In the genomic region with DNA sequence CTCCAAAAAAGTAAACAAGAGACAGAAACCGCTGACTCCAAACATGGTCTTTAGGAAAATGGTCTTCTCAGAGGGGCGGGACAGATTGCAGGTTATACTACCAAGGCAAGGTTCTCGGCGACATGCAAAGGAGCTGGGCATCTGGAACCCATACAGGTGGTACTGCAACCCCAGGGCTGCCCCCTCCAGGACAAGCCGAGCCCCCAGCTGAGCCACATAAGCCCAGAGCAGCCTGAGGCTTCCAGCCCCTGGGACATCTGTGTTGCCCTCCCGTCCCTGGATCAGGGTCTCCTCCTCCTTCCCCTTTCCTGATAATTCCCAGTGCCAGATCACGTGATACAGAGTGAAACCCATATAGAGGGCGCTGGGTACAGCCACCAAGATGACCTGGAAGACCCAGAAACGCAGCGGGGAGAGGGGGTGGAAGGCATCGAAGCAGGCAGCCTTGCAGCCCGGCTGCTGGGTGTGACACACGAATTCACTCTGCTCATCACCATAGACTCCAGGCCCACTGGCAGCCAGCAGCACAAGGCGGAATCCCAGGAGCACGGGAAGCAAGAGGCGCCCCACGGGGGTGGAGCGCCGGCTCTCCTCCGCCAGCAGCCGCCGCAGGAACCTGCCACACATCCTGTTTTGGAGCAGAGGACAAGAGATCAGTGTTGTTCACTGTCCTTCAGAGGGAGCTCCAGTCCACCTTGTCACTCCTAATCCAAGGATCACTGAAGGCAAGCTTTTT, we compare ENCODE assay signal across 1 cellular context.
TF ChIP-seq lines count a peak whose summit lies in the region.

A gene with protein sequence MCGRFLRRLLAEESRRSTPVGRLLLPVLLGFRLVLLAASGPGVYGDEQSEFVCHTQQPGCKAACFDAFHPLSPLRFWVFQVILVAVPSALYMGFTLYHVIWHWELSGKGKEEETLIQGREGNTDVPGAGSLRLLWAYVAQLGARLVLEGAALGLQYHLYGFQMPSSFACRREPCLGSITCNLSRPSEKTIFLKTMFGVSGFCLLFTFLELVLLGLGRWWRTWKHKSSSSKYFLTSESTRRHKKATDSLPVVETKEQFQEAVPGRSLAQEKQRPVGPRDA (minus strand): TSS at position 627 of the 736 bp plus-strand sequence. CDS start 0 bp downstream, at position 627.

TF ChIP-seq in HepG2, 621 proteins besides CTCF, POLR2A, EP300 and RAD21 (continued from another document and continues in another):
- TF ChIP-seq, protein P1, sequence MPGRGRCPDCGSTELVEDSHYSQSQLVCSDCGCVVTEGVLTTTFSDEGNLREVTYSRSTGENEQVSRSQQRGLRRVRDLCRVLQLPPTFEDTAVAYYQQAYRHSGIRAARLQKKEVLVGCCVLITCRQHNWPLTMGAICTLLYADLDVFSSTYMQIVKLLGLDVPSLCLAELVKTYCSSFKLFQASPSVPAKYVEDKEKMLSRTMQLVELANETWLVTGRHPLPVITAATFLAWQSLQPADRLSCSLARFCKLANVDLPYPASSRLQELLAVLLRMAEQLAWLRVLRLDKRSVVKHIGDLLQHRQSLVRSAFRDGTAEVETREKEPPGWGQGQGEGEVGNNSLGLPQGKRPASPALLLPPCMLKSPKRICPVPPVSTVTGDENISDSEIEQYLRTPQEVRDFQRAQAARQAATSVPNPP (CRISPR knock-in tag; IDR thresholded peaks at IDR 0.05): no peak
- TF ChIP-seq RFX5 (IDR thresholded peaks at IDR 0.05; ENCODE audit: low read depth, low read length): no peak
- TF ChIP-seq, protein P2, sequence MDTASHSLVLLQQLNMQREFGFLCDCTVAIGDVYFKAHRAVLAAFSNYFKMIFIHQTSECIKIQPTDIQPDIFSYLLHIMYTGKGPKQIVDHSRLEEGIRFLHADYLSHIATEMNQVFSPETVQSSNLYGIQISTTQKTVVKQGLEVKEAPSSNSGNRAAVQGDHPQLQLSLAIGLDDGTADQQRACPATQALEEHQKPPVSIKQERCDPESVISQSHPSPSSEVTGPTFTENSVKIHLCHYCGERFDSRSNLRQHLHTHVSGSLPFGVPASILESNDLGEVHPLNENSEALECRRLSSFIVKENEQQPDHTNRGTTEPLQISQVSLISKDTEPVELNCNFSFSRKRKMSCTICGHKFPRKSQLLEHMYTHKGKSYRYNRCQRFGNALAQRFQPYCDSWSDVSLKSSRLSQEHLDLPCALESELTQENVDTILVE (CRISPR knock-in tag; IDR thresholded peaks at IDR 0.05): no peak
- no peak for TF ChIP-seq MTF2 (CRISPR knock-in tag; IDR thresholded peaks at IDR 0.05; ENCODE audit: borderline replicate concordance)
- TF ChIP-seq, protein P3, sequence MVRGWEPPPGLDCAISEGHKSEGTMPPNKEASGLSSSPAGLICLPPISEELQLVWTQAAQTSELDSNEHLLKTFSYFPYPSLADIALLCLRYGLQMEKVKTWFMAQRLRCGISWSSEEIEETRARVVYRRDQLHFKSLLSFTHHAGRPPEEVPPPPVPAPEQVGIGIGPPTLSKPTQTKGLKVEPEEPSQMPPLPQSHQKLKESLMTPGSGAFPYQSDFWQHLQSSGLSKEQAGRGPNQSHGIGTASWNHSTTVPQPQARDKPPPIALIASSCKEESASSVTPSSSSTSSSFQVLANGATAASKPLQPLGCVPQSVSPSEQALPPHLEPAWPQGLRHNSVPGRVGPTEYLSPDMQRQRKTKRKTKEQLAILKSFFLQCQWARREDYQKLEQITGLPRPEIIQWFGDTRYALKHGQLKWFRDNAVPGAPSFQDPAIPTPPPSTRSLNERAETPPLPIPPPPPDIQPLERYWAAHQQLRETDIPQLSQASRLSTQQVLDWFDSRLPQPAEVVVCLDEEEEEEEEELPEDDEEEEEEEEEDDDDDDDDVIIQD (CRISPR knock-in tag; IDR thresholded peaks at IDR 0.05; ENCODE audit: low read depth): no peak
- TF ChIP-seq, protein P4, sequence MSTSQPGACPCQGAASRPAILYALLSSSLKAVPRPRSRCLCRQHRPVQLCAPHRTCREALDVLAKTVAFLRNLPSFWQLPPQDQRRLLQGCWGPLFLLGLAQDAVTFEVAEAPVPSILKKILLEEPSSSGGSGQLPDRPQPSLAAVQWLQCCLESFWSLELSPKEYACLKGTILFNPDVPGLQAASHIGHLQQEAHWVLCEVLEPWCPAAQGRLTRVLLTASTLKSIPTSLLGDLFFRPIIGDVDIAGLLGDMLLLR (CRISPR knock-in tag; IDR thresholded peaks at IDR 0.05): no peak
- TF ChIP-seq CCDC6 (CRISPR knock-in tag; IDR thresholded peaks at IDR 0.05): no peak
- TF ChIP-seq, protein P5, sequence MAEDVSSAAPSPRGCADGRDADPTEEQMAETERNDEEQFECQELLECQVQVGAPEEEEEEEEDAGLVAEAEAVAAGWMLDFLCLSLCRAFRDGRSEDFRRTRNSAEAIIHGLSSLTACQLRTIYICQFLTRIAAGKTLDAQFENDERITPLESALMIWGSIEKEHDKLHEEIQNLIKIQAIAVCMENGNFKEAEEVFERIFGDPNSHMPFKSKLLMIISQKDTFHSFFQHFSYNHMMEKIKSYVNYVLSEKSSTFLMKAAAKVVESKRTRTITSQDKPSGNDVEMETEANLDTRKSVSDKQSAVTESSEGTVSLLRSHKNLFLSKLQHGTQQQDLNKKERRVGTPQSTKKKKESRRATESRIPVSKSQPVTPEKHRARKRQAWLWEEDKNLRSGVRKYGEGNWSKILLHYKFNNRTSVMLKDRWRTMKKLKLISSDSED (CRISPR knock-in tag; IDR thresholded peaks at IDR 0.05): no peak
- TF ChIP-seq NR2C2 (CRISPR knock-in tag; IDR thresholded peaks at IDR 0.05; ENCODE audit: borderline replicate concordance): no peak
- TF ChIP-seq ZNF180 (CRISPR knock-in tag; IDR thresholded peaks at IDR 0.05; ENCODE audit: borderline replicate concordance, low read depth): no peak
- no peak for TF ChIP-seq NR2F6 (IDR thresholded peaks at IDR 0.05)
- no peak for TF ChIP-seq NR2F6 (CRISPR knock-in tag; IDR thresholded peaks at IDR 0.05)
- no peak for TF ChIP-seq ZNF598 (CRISPR knock-in tag; IDR thresholded peaks at IDR 0.05; ENCODE audit: borderline replicate concordance)
- TF ChIP-seq ATM (IDR thresholded peaks at IDR 0.05; ENCODE audit: borderline replicate concordance): no peak
- TF ChIP-seq, protein P6, sequence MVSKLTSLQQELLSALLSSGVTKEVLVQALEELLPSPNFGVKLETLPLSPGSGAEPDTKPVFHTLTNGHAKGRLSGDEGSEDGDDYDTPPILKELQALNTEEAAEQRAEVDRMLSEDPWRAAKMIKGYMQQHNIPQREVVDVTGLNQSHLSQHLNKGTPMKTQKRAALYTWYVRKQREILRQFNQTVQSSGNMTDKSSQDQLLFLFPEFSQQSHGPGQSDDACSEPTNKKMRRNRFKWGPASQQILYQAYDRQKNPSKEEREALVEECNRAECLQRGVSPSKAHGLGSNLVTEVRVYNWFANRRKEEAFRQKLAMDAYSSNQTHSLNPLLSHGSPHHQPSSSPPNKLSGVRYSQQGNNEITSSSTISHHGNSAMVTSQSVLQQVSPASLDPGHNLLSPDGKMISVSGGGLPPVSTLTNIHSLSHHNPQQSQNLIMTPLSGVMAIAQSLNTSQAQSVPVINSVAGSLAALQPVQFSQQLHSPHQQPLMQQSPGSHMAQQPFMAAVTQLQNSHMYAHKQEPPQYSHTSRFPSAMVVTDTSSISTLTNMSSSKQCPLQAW (CRISPR knock-in tag; IDR thresholded peaks at IDR 0.05): no peak
- no peak for TF ChIP-seq HDAC6 (IDR thresholded peaks at IDR 0.05; ENCODE audit: low read depth, low read length)
- no peak for TF ChIP-seq KAT7 (CRISPR knock-in tag; IDR thresholded peaks at IDR 0.05; ENCODE audit: borderline replicate concordance)
- TF ChIP-seq SMC3 (IDR thresholded peaks at IDR 0.05; ENCODE audit: low read length): peak; percentile 24; the same call in 1 of the 2 replicates
- no peak for TF ChIP-seq SMYD3 (CRISPR knock-in tag; IDR thresholded peaks at IDR 0.05)
- TF ChIP-seq TCF12 (IDR thresholded peaks at IDR 0.05): no peak
- no peak for TF ChIP-seq TCF12 (CRISPR knock-in tag; IDR thresholded peaks at IDR 0.05)
- TF ChIP-seq ZNF83 (CRISPR knock-in tag; IDR thresholded peaks at IDR 0.05; ENCODE audit: borderline replicate concordance): 0 out of 2 replicates have a peak, but pooled peaks have one; percentile 27
- TF ChIP-seq, protein P7, sequence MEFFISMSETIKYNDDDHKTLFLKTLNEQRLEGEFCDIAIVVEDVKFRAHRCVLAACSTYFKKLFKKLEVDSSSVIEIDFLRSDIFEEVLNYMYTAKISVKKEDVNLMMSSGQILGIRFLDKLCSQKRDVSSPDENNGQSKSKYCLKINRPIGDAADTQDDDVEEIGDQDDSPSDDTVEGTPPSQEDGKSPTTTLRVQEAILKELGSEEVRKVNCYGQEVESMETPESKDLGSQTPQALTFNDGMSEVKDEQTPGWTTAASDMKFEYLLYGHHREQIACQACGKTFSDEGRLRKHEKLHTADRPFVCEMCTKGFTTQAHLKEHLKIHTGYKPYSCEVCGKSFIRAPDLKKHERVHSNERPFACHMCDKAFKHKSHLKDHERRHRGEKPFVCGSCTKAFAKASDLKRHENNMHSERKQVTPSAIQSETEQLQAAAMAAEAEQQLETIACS (CRISPR knock-in tag; IDR thresholded peaks at IDR 0.05): no peak
- no peak for TF ChIP-seq ZSCAN20 (CRISPR knock-in tag; IDR thresholded peaks at IDR 0.05; ENCODE audit: borderline replicate concordance)
- no peak for TF ChIP-seq MEIS2 (CRISPR knock-in tag; IDR thresholded peaks at IDR 0.05)
- TF ChIP-seq, protein P8, sequence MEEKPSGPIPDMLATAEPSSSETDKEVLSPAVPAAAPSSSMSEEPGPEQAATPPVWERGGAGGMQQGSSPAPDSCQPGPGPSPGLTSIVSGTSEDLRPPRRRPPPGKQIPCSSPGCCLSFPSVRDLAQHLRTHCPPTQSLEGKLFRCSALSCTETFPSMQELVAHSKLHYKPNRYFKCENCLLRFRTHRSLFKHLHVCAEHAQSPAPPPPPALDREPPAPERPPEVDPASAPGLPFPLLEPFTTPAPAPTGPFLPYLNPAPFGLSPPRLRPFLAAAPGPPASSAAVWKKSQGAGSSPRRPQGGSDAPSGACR (CRISPR knock-in tag; IDR thresholded peaks at IDR 0.05): no peak
- TF ChIP-seq, protein P9, sequence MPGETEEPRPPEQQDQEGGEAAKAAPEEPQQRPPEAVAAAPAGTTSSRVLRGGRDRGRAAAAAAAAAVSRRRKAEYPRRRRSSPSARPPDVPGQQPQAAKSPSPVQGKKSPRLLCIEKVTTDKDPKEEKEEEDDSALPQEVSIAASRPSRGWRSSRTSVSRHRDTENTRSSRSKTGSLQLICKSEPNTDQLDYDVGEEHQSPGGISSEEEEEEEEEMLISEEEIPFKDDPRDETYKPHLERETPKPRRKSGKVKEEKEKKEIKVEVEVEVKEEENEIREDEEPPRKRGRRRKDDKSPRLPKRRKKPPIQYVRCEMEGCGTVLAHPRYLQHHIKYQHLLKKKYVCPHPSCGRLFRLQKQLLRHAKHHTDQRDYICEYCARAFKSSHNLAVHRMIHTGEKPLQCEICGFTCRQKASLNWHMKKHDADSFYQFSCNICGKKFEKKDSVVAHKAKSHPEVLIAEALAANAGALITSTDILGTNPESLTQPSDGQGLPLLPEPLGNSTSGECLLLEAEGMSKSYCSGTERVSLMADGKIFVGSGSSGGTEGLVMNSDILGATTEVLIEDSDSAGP (CRISPR knock-in tag; IDR thresholded peaks at IDR 0.05; ENCODE audit: borderline replicate concordance): peak; percentile 70; the same call in 1 of the 2 replicates
- no peak for TF ChIP-seq ZNF264 (CRISPR knock-in tag; IDR thresholded peaks at IDR 0.05)
- no peak for TF ChIP-seq SCMH1 (CRISPR knock-in tag; IDR thresholded peaks at IDR 0.05; ENCODE audit: borderline replicate concordance)
- TF ChIP-seq PHF21A (CRISPR knock-in tag; IDR thresholded peaks at IDR 0.05): no peak
- no peak for TF ChIP-seq MAFG (CRISPR knock-in tag; IDR thresholded peaks at IDR 0.05)
- TF ChIP-seq SSRP1 (CRISPR knock-in tag; IDR thresholded peaks at IDR 0.05): no peak
- no peak for TF ChIP-seq ZNF558 (CRISPR knock-in tag; IDR thresholded peaks at IDR 0.05; ENCODE audit: borderline replicate concordance)
- TF ChIP-seq, protein P10, sequence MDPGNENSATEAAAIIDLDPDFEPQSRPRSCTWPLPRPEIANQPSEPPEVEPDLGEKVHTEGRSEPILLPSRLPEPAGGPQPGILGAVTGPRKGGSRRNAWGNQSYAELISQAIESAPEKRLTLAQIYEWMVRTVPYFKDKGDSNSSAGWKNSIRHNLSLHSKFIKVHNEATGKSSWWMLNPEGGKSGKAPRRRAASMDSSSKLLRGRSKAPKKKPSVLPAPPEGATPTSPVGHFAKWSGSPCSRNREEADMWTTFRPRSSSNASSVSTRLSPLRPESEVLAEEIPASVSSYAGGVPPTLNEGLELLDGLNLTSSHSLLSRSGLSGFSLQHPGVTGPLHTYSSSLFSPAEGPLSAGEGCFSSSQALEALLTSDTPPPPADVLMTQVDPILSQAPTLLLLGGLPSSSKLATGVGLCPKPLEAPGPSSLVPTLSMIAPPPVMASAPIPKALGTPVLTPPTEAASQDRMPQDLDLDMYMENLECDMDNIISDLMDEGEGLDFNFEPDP (CRISPR knock-in tag; conservative IDR thresholded peaks at IDR 0.05): no peak
- TF ChIP-seq NR3C1 (CRISPR knock-in tag; IDR thresholded peaks at IDR 0.05): no peak
- TF ChIP-seq KLF9 (CRISPR knock-in tag; IDR thresholded peaks at IDR 0.05; ENCODE audit: low read depth): no peak
